Comparison of ENCODE assay signal across 14 cellular contexts in the genomic region with DNA sequence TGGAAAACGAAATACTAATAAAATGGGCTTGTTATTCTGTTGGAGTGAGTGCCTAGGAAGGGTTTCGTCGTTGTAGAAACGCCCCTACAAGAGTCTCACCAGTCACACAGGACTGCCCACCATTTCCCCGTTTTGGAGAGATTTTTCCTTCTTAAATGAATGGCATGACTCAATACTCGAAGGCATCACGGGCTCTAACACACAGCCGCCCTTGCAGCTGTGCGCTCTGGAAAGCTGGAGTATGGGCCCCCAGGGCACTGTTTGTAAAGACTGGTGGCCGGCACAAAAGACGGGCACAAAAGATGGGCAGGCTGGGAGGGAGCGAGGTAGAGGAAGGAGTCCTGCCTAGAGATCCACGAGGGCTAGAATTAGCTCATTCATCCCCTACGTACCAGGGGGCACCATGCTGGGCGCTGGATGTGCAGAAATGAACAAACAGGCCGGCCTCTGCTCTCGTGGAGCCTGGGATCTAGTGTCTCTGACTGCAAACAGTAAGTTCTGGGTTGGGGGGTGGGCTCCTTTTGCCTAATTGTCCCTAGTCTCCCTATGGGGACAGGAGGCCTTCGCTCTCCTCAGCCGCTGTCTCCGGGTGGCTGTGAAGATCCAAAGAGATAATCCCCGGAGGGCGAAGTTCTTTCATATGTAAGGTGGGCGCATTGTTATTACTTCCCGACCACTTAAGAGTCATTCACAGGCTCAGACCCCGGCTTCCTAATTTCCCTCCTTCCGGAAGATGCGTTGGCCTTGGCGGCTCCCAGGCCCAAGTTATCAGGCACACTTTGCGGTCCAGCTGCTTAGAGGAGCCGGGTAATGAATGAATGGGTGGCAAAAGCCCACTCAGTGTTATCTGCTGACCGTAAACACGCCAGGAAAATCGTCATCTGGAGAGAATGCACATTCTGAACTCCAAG. TPM values are rescaled to one million over a fixed set of nuclear protein-coding genes. Genes with fewer than 3 reads are reported as not detected.
DNase-seq lines count a peak whose midpoint lies in the region; ATAC-seq, FAIRE-seq and TF ChIP-seq lines count a peak whose summit lies in the region.
"Had no signal": no experiment of that assay in that cellular context is flagged by ENCODE, and none has a peak within 500 bp of the region (broad histone marks: within the 10 kb centered on the region; RNA-seq: fewer than 3 reads in every experiment).

No MANE protein-coding gene starts in this region.

- H3K36me3 Mint-ChIP-seq in CD8-positive, alpha-beta memory T cell = no peaks in the 10 kb centered on the region
- H3K36me3 Mint-ChIP-seq: activated CD4-positive, alpha-beta memory T cell treated with anti-CD3 and anti-CD28 coated beads for 36 hours had no signal

- H3K9me3 ChIP-seq in CD8-positive, alpha-beta memory T cell (ENCODE audit: low read length) = no peaks in the 10 kb centered on the region
- no peaks in the 10 kb centered on the region for H3K9me3 ChIP-seq in osteoblast (ENCODE audit: low read depth, low read length)
- H3K9me3 ChIP-seq: right atrium auricular region had no signal

- no peak overlapping the region for H2AFZ ChIP-seq in osteoblast (ENCODE audit: low read length)

- POLR2A ChIA-PET in CD8-positive, alpha-beta memory T cell (lab: Charles Lee) = no interaction called here

- CTCF ChIA-PET in CD8-positive, alpha-beta memory T cell (lab: Charles Lee) = interaction anchor here (0.8 kb wide), 1 partner anchor 8 kb away, joined by 3 read pairs; no protein-coding TSS in a partner anchor

- peak overlapping the region in 6 of 7 donors; percentile 5 to 75 (median 23) for H3K4me3 Mint-ChIP-seq in CD8-positive, alpha-beta memory T cell

- no peak for FAIRE-seq in GM12891 (lab: Jason Lieb, UNC)

- H4K20me1 ChIP-seq in osteoblast (ENCODE audit: insufficient read depth, low read length) = no peaks in the 10 kb centered on the region

- no peak overlapping the region for H3K4me2 ChIP-seq in osteoblast (ENCODE audit: insufficient read depth, low read length)

- TF ChIP-seq CTCF in fibroblast of mammary gland (conservative IDR thresholded peaks at IDR 0.05; ENCODE audit: control insufficient read depth, insufficient read depth, low read depth, low read length) (no peak), osteoblast (IDR thresholded peaks at IDR 0.05; ENCODE audit: extremely low read depth, low read depth, low read length) (no peak)

- peaks cover 26 to 54% (median 47%) of the 10 kb centered on the region in 3 donors for H3K4me1 Mint-ChIP-seq in CD8-positive, alpha-beta memory T cell

- peaks cover 47% of the 10 kb centered on the region for H3K27me3 ChIP-seq in CD8-positive, alpha-beta memory T cell (ENCODE audit: insufficient read depth, low read length, poor library complexity, severe bottlenecking)
- H3K27me3 ChIP-seq in osteoblast (ENCODE audit: insufficient read depth, low read length) = peaks cover 61% of the 10 kb centered on the region

- H3K27ac Mint-ChIP-seq in CD8-positive, alpha-beta memory T cell = no peak overlapping the region
- H3K27ac Mint-ChIP-seq: activated CD4-positive, alpha-beta memory T cell treated with anti-CD3 and anti-CD28 coated beads for 36 hours had no signal

- H3K27me3 Mint-ChIP-seq in CD8-positive, alpha-beta memory T cell = peaks cover 65 to 85% of the 10 kb centered on the region in 2 donors

- peaks cover 40% of the 10 kb centered on the region for H3K4me1 ChIP-seq in CD8-positive, alpha-beta memory T cell (ENCODE audit: insufficient read depth, low read length)
- H3K4me1 ChIP-seq in osteoblast (ENCODE audit: insufficient read depth, low read length) = no peaks in the 10 kb centered on the region

- H3K79me2 ChIP-seq in osteoblast (ENCODE audit: insufficient read depth, low read length) = no peaks in the 10 kb centered on the region

- DNase-seq in CD8-positive, alpha-beta memory T cell = no peak
- peak; percentile 11 for DNase-seq in NCI-H69 (lab: John Stamatoyannopoulos, UW)
- DNase-seq in fibroblast of mammary gland (ENCODE audit: low read depth) = peak; percentile 76
- DNase-seq in osteoblast (ENCODE audit: insufficient read length, low spot score, missing footprints) = peak; percentile 77
- DNase-seq in GM12891 (ENCODE audit: insufficient read length, low spot score) = no peak
- DNase-seq in stimulated activated naive CD4-positive, alpha-beta T cell treated with Interleukin-2 at 50 U/mL for 16 hours (lab: John Stamatoyannopoulos, UW) = no peak
- DNase-seq: DMS79 treated with DMSO at 0.1 percent for 48 hours, NCI-H2171 treated with DMSO at 0.1 percent for 48 hours, SHP77 had no signal

- ATAC-seq in HG02852 (IDR thresholded peaks at IDR 0.05; ENCODE audit: unreplicated experiment) = no peak
- ATAC-seq in GM18868 (IDR thresholded peaks at IDR 0.05; ENCODE audit: unreplicated experiment) = no peak

- H3K9me3 Mint-ChIP-seq in CD8-positive, alpha-beta memory T cell = no peaks in the 10 kb centered on the region
- H3K9me3 Mint-ChIP-seq: activated CD4-positive, alpha-beta memory T cell treated with anti-CD3 and anti-CD28 coated beads for 36 hours had no signal

- H3K4me3 ChIP-seq in CD8-positive, alpha-beta memory T cell (ENCODE audit: low read length) = no peak overlapping the region
- H3K4me3 ChIP-seq in fibroblast of mammary gland (ENCODE audit: control insufficient read depth, low read depth, low read length) (peak overlapping the region; percentile 60), osteoblast (ENCODE audit: insufficient read depth, low read length) (no peak overlapping the region)

- H3K36me3 ChIP-seq in CD8-positive, alpha-beta memory T cell (ENCODE audit: insufficient read depth, low read length) = no peaks in the 10 kb centered on the region
- no peaks in the 10 kb centered on the region for H3K36me3 ChIP-seq in osteoblast (ENCODE audit: insufficient read depth, low read length)
- H3K36me3 ChIP-seq: right atrium auricular region had no signal

- no peak for TF ChIP-seq POLR2A in GM12891 (IDR thresholded peaks at IDR 0.05; ENCODE audit: low read depth, low read length)

- no peak overlapping the region for H3K27ac ChIP-seq in CD8-positive, alpha-beta memory T cell (ENCODE audit: low read depth, low read length)
- H3K27ac ChIP-seq in osteoblast (ENCODE audit: low read depth, low read length) = no peak overlapping the region
- H3K27ac ChIP-seq: right atrium auricular region had no signal

TF ChIP-seq in GM12891, 5 proteins besides CTCF, POLR2A, EP300 and RAD21:
- TF ChIP-seq PAX5 (IDR thresholded peaks at IDR 0.05; ENCODE audit: insufficient read depth, low read length, severe bottlenecking) (no peak), TAF1 (IDR thresholded peaks at IDR 0.05; ENCODE audit: low read depth, low read length) (no peak), POU2F2 (IDR thresholded peaks at IDR 0.05; ENCODE audit: low read depth, low read length) (no peak), POLR2AphosphoS5 (IDR thresholded peaks at IDR 0.05; ENCODE audit: low read depth, low read length) (no peak), SPI1 (IDR thresholded peaks at IDR 0.05; ENCODE audit: low read depth, low read length) (no peak)

RNA-seq across cellular contexts. Expression of a gene that starts 1.1 kb away (rescaled TPM):
- total RNA-seq in CD8-positive, alpha-beta memory T cell = under 1 TPM in 1 of 2 experiments, not detected in 1; 0.11 TPM
- polyA plus RNA-seq in CD8-positive, alpha-beta memory T cell = not detected
- 0.29 TPM in 1 of 2 replicates, not detected in the other for total RNA-seq in osteoblast
- not detected for polyA plus RNA-seq in GM12891 (2012; ENCODE audit: low read depth, missing spikeins)
- total RNA-seq: activated CD4-positive, alpha-beta memory T cell treated with anti-CD3 and anti-CD28 coated beads for 36 hours; HT1080 had no signal

RNA-seq across cellular contexts. Expression of a gene that starts 30.2 kb away (rescaled TPM):
- total RNA-seq in CD8-positive, alpha-beta memory T cell = not detected
- polyA plus RNA-seq in CD8-positive, alpha-beta memory T cell = not detected
- total RNA-seq in osteoblast = under 0.01 TPM in 2 replicates
- polyA plus RNA-seq in GM12891 (2012; ENCODE audit: low read depth, missing spikeins) = not detected
- total RNA-seq: activated CD4-positive, alpha-beta memory T cell treated with anti-CD3 and anti-CD28 coated beads for 36 hours; HT1080 had no signal

Comparison
In these comparisons a context has a peak if more than half of its experiments do, and no peak if none do; other contexts are left out.
1. DNase-seq: peak in NCI-H69 (single experiment), fibroblast of mammary gland (single experiment) and osteoblast (single experiment); none in CD8-positive, alpha-beta memory T cell (0 of 5), GM12891 (single experiment) and stimulated activated naive CD4-positive, alpha-beta T cell treated with Interleukin-2 at 50 U/mL for 16 hours (single experiment).